17 cellular contexts compared by ENCODE assay signal in the genomic region with DNA sequence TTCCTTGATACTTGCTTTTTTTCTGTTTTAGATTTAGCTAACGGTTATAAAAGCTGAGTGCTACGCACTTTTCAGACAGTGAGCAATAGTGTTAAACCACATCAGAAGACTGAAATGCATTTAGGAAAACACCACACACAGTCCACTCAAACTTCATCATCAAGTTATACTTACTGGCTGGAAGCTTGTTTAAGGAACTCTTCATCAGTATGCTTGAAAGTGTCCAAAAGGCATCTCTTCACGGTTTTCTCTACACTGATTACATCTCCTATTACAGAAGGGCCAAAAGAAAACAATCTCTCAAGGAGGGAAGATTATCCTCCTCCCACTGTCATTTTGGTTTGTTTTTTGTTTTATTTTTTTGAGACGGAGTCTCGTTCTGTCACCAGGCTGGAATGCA. TPM values are rescaled to one million over a fixed set of nuclear protein-coding genes. Genes with fewer than 3 reads are reported as not detected.
A peak's percentile ranks its signal among the peaks of the same experiment; 100 is the strongest.
DNase-seq lines count a peak whose midpoint lies in the region; ATAC-seq and TF ChIP-seq lines count a peak whose summit lies in the region.
"Had no signal": no experiment of that assay in that cellular context is flagged by ENCODE, and none has a peak within 500 bp of the region (broad histone marks: within the 10 kb centered on the region; RNA-seq: fewer than 3 reads in every experiment).

No MANE protein-coding gene starts in this region.

- peaks cover 100% of the 10 kb centered on the region for H3K36me3 Mint-ChIP-seq in activated T-cell treated with anti-CD3 and anti-CD28 coated beads, Interleukin-2, amount 50 U/mL, for 24 hours (ENCODE audit: low read depth)
- peaks cover 69% of the 10 kb centered on the region for H3K36me3 Mint-ChIP-seq in chondrocyte (ENCODE audit: low read depth)

- H4K20me1 ChIP-seq in osteoblast (ENCODE audit: insufficient read depth, low read length) = no peaks in the 10 kb centered on the region

- H3K4me1 ChIP-seq in SJSA1 (replicated peaks) (peaks cover 31% of the 10 kb centered on the region), osteoblast (ENCODE audit: insufficient read depth, low read length) (peaks cover 6% of the 10 kb centered on the region), esophagus squamous epithelium (no peaks in the 10 kb centered on the region), gastrocnemius medialis (no peaks in the 10 kb centered on the region)

- no peak for TF ChIP-seq POLR2A in esophagus squamous epithelium (IDR thresholded peaks at IDR 0.05)
- no peak for TF ChIP-seq POLR2A in gastrocnemius medialis (IDR thresholded peaks at IDR 0.05)

- H3K27ac ChIP-seq in SJSA1 (peak overlapping the region; percentile 65), osteoblast (ENCODE audit: low read depth, low read length) (peak overlapping the region; percentile 45), esophagus squamous epithelium (no peak overlapping the region), dorsolateral prefrontal cortex (peak overlapping the region in 10 of 59 donors; percentile 3 to 74 (median 50)), gastrocnemius medialis (no peak overlapping the region)

- peak overlapping the region; percentile 41 for H3K27ac Mint-ChIP-seq in activated T-cell treated with anti-CD3 and anti-CD28 coated beads, Interleukin-2, amount 50 U/mL, for 24 hours
- H3K27ac Mint-ChIP-seq in chondrocyte (ENCODE audit: unreplicated experiment) = peak overlapping the region; percentile 74

- no peaks in the 10 kb centered on the region for H3K27me3 Mint-ChIP-seq in activated T-cell treated with anti-CD3 and anti-CD28 coated beads, Interleukin-2, amount 50 U/mL, for 24 hours
- H3K27me3 Mint-ChIP-seq in chondrocyte (ENCODE audit: low read depth) = no peaks in the 10 kb centered on the region

- no peak overlapping the region for H3K4me2 ChIP-seq in osteoblast (ENCODE audit: insufficient read depth, low read length)

- intact Hi-C loops in esophagus squamous epithelium (cut with DNase I) = no loop called here
- intact Hi-C loops in dorsolateral prefrontal cortex (cut with DNase I) = loop anchor here in 1 of 2 donors (10.0 kb wide), 1 partner anchor 51 kb away; no protein-coding TSS in a partner anchor
- intact Hi-C loops in gastrocnemius medialis (cut with DNase I; ENCODE audit: low total_unique reads) = no loop called here

- H3K9me3 ChIP-seq in SJSA1 (replicated peaks) (no peaks in the 10 kb centered on the region), osteoblast (ENCODE audit: low read depth, low read length) (no peaks in the 10 kb centered on the region), esophagus squamous epithelium (no peaks in the 10 kb centered on the region), gastrocnemius medialis (no peaks in the 10 kb centered on the region)

- H3K4me3 ChIP-seq in SJSA1 (no peak overlapping the region), osteoblast (ENCODE audit: insufficient read depth, low read length) (no peak overlapping the region), esophagus squamous epithelium (no peak overlapping the region), dorsolateral prefrontal cortex (no peak overlapping the region), gastrocnemius medialis (no peak overlapping the region)

- peaks cover 8% of the 10 kb centered on the region for H3K4me1 Mint-ChIP-seq in activated T-cell treated with anti-CD3 and anti-CD28 coated beads, Interleukin-2, amount 50 U/mL, for 24 hours (ENCODE audit: low read depth)
- H3K4me1 Mint-ChIP-seq in chondrocyte (ENCODE audit: low read depth) = peaks cover 12% of the 10 kb centered on the region

- H2AFZ ChIP-seq in osteoblast (ENCODE audit: low read length) = no peak overlapping the region

- no peaks in the 10 kb centered on the region for H3K9me3 Mint-ChIP-seq in activated T-cell treated with anti-CD3 and anti-CD28 coated beads, Interleukin-2, amount 50 U/mL, for 24 hours
- no peaks in the 10 kb centered on the region for H3K9me3 Mint-ChIP-seq in chondrocyte (ENCODE audit: low read depth)

- no peak for DNase-seq in activated T-cell treated with anti-CD3 and anti-CD28 coated beads, Interleukin-2, amount 50 U/mL, for 24 hours
- DNase-seq in activated T-cell treated with anti-CD3 and anti-CD28 coated beads, Interleukin-2, amount 50 U/mL, for 1 hour = no peak
- peak in 1 of 2 experiments; percentile 81 for DNase-seq in SJSA1 (ENCODE audit: low read depth in 1 of 2, low spot score in 2 of 2)
- DNase-seq in chondrocyte (ENCODE audit: low spot score) = no peak
- peak; percentile 89 for DNase-seq in osteoblast (ENCODE audit: insufficient read length, low spot score, missing footprints)
- no peak for DNase-seq in esophagus squamous epithelium (lab: John Stamatoyannopoulos, UW)
- DNase-seq in dorsolateral prefrontal cortex = no peak
- DNase-seq in gastrocnemius medialis = no peak
- DNase-seq: C1 segment of cervical spinal cord, GF-D8, GOT3, KG1, NCI-H1436, NCI-H2029, NCI-H2171, NCI-H446, NCI-H69 had no signal

- H3K27me3 ChIP-seq in SJSA1 (replicated peaks) (no peaks in the 10 kb centered on the region), osteoblast (ENCODE audit: insufficient read depth, low read length) (no peaks in the 10 kb centered on the region), esophagus squamous epithelium (no peaks in the 10 kb centered on the region), dorsolateral prefrontal cortex (no peaks in the 10 kb centered on the region), gastrocnemius medialis (no peaks in the 10 kb centered on the region)

- TF ChIP-seq CTCF in chondrocyte (IDR thresholded peaks at IDR 0.05) (no peak), osteoblast (IDR thresholded peaks at IDR 0.05; ENCODE audit: extremely low read depth, low read depth, low read length) (no peak), esophagus squamous epithelium (IDR thresholded peaks at IDR 0.05) (no peak), dorsolateral prefrontal cortex (IDR thresholded peaks at IDR 0.05 in 54 of 56, conservative IDR thresholded peaks at IDR 0.05 in 2 of 56; ENCODE audit: low read depth in 1 of 56, partially characterized antibody in 56 of 56) (no peak), gastrocnemius medialis (IDR thresholded peaks at IDR 0.05 in 4 of 5, conservative IDR thresholded peaks at IDR 0.05 in 1 of 5) (no peak)

- H3K36me3 ChIP-seq in SJSA1 (peaks cover 92% of the 10 kb centered on the region), osteoblast (ENCODE audit: insufficient read depth, low read length) (peaks cover 87% of the 10 kb centered on the region), esophagus squamous epithelium (peaks cover 41 to 100% (median 68%) of the 10 kb centered on the region in 3 donors), gastrocnemius medialis (peaks cover 0 to 100% of the 10 kb centered on the region in 2 donors)

- in situ Hi-C loops in gastrocnemius medialis (cut with MboI; ENCODE audit: low sequenced_read_pairs in 4 of 4) = no loop called here

- no peak overlapping the region for H3K4me3 Mint-ChIP-seq in activated T-cell treated with anti-CD3 and anti-CD28 coated beads, Interleukin-2, amount 50 U/mL, for 24 hours
- H3K4me3 Mint-ChIP-seq in chondrocyte (ENCODE audit: unreplicated experiment) = no peak overlapping the region

- no peak for ATAC-seq in gastrocnemius medialis

- H3K79me2 ChIP-seq in osteoblast (ENCODE audit: insufficient read depth, low read length) = peaks cover 5% of the 10 kb centered on the region

- WGBS in esophagus squamous epithelium, 2 donors = 90 to 93% methylated on average over 5 of the region's 5 CpGs

RNA-seq across cellular contexts. Expression of a gene that starts 19.6 kb away (rescaled TPM):
- total RNA-seq in SJSA1 (2014; rRNA removed; shearing (Covaris generic)) = 14.5 and 20.2 TPM in 2 replicates
- total RNA-seq in chondrocyte (24.9 to 36.7 TPM (median 29.7 TPM) in 3 replicates), osteoblast (24.2 and 24.5 TPM in 2 replicates), esophagus squamous epithelium (10 to 100 TPM; 13.3 to 38.3 (median 20.7) TPM), dorsolateral prefrontal cortex (10 to 100 TPM; 44.0 to 90.8 (median 62.7) TPM), gastrocnemius medialis (10 to 100 TPM; 16.6 to 30.1 (median 23.3) TPM)

RNA-seq across cellular contexts. Expression of a gene that starts 25.1 kb away (rescaled TPM):
- total RNA-seq in SJSA1 (2014; rRNA removed; shearing (Covaris generic)) = 8.4 and 14.9 TPM in 2 replicates
- total RNA-seq in chondrocyte = 1.8 to 10.3 TPM (median 9.4 TPM) in 3 replicates
- 0.88 and 1.8 TPM in 2 replicates for total RNA-seq in osteoblast
- under 1 TPM in 1 of 4 donors, not detected in 3; 0.19 TPM for total RNA-seq in esophagus squamous epithelium
- total RNA-seq in dorsolateral prefrontal cortex = 1 to 10 TPM in 108 of 120 experiments, under 1 TPM in 12; 0.35 to 6.8 (median 2.2) TPM
- 1 to 10 TPM in 2 of 4 donors, under 1 TPM in 2; 0.46 to 3.3 (median 1.3) TPM for total RNA-seq in gastrocnemius medialis

RNA-seq across cellular contexts. Expression of a gene that starts 45.4 kb away (rescaled TPM):
- 0.50 and 1.5 TPM in 2 replicates for total RNA-seq in SJSA1 (2014; rRNA removed; shearing (Covaris generic))
- 12.2 to 25.6 TPM (median 24.4 TPM) in 3 replicates for total RNA-seq in chondrocyte
- under 0.01 TPM in 2 replicates for total RNA-seq in osteoblast
- under 1 TPM in 3 of 4 donors, not detected in 1; 0.09 to 0.38 (median 0.18) TPM for total RNA-seq in esophagus squamous epithelium
- 1 to 10 TPM in 4 of 120 experiments, under 1 TPM in 69, not detected in 47; 0.10 to 1.5 (median 0.24) TPM for total RNA-seq in dorsolateral prefrontal cortex
- 100 to 1,000 TPM in 3 of 4 donors, 10 to 100 TPM in 1; 37.9 to 224 (median 142) TPM for total RNA-seq in gastrocnemius medialis

RNA-seq across cellular contexts. Expression of a gene that starts 56.0 kb away (rescaled TPM):
- 13.8 and 31.7 TPM in 2 replicates for total RNA-seq in SJSA1 (2014; rRNA removed; shearing (Covaris generic))
- 16.2 to 33.3 TPM (median 16.5 TPM) in 3 replicates for total RNA-seq in chondrocyte
- total RNA-seq in osteoblast = 1.8 and 4.0 TPM in 2 replicates
- 1 to 10 TPM; 3.1 to 5.1 (median 4.2) TPM for total RNA-seq in esophagus squamous epithelium
- 10 to 100 TPM; 16.3 to 92.6 (median 39.4) TPM for total RNA-seq in dorsolateral prefrontal cortex
- total RNA-seq in gastrocnemius medialis = 10 to 100 TPM; 10.9 to 49.1 (median 27.2) TPM

Comparison
In these comparisons a context has a peak if more than half of its experiments do, and no peak if none do; other contexts are left out.
1. H3K27ac ChIP-seq: peak in SJSA1 (single experiment) and osteoblast (single experiment); none in esophagus squamous epithelium (0 of 4) and gastrocnemius medialis (0 of 4).